ENCODE assay signal across 13 cellular contexts in the genomic region with DNA sequence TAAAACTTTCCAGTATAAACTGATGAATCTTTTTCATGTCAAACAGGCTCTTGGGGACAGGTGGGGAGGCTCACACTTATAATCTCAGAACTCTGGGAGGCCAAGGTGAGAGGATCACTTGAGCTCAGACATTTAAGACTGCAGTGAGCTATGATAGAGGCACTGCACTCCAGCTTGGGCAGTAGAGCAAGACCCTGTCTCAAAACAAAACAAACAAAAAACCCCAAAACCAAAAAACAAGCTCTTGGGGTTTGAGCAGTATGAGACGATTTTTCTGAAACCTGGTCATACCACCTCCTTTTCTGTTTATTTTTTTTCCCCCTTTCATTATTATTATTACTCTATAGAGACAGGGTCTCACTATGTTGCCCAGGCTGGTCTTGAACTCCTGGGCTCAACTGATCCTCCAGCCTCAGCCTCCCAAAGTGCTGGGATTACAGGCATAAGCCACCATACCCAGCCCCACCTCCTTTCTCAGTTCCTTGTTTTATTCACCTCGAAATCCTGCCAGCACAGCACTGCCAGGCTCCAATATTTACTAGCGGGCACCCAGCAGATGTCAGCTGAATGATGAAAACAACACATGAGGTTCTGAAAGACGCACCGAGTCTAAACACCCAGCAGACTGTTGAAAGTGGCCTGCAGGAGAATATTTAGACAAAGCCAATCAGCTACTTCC.
DNase-seq lines count a peak whose midpoint lies in the region; ATAC-seq, FAIRE-seq and TF ChIP-seq lines count a peak whose summit lies in the region.
"Had no signal": no experiment of that assay in that cellular context is flagged by ENCODE, and none has a peak within 500 bp of the region (broad histone marks: within the 10 kb centered on the region; RNA-seq: fewer than 3 reads in every experiment).

No MANE protein-coding gene starts in this region.

- H3K4me3 Mint-ChIP-seq in stimulated activated naive CD8-positive, alpha-beta T cell treated with anti-CD3 and anti-CD28 coated beads, Interleukin-15, amount 100 ng/mL, for 72 hours: no peak overlapping the region
- H3K4me3 Mint-ChIP-seq in activated naive CD8-positive, alpha-beta T cell treated with anti-CD3 and anti-CD28 coated beads, Interleukin-2, amount 50 U/mL, for 24 hours: no peak overlapping the region
- H3K4me3 Mint-ChIP-seq: neural crest cell had no signal

- no peak overlapping the region for H3K27ac Mint-ChIP-seq in stimulated activated naive CD8-positive, alpha-beta T cell treated with anti-CD3 and anti-CD28 coated beads, Interleukin-15, amount 100 ng/mL, for 72 hours
- no peak overlapping the region for H3K27ac Mint-ChIP-seq in activated naive CD8-positive, alpha-beta T cell treated with anti-CD3 and anti-CD28 coated beads, Interleukin-2, amount 50 U/mL, for 24 hours

- H3K9me3 Mint-ChIP-seq in stimulated activated naive CD8-positive, alpha-beta T cell treated with anti-CD3 and anti-CD28 coated beads, Interleukin-15, amount 100 ng/mL, for 72 hours: no peaks in the 10 kb centered on the region
- no peaks in the 10 kb centered on the region for H3K9me3 Mint-ChIP-seq in activated naive CD8-positive, alpha-beta T cell treated with anti-CD3 and anti-CD28 coated beads, Interleukin-2, amount 50 U/mL, for 24 hours
- H3K9me3 Mint-ChIP-seq: neural crest cell had no signal

- peak; percentile 58 for ATAC-seq in stimulated activated naive CD8-positive, alpha-beta T cell treated with anti-CD3 and anti-CD28 coated beads, Interleukin-15, amount 100 ng/mL, for 72 hours
- ATAC-seq in stimulated activated naive CD8-positive, alpha-beta T cell treated with anti-CD3 and anti-CD28 coated beads, Interleukin-15, Interleukin-2, amounts not matched to agents 100 U/mL and 50 U/mL, for 24 hours: no peak
- ATAC-seq in HG02852 (IDR thresholded peaks at IDR 0.05; ENCODE audit: unreplicated experiment): peak; percentile 76
- no peak for ATAC-seq in activated naive CD8-positive, alpha-beta T cell treated with anti-CD3 and anti-CD28 coated beads, Interleukin-2, amount 50 U/mL, for 24 hours

- no peak for FAIRE-seq in D721Med (lab: Jason Lieb, UNC)
- FAIRE-seq: kidney had no signal

- peaks cover 2% of the 10 kb centered on the region for H3K36me3 Mint-ChIP-seq in activated naive CD8-positive, alpha-beta T cell treated with anti-CD3 and anti-CD28 coated beads, Interleukin-2, amount 50 U/mL, for 24 hours (ENCODE audit: low read depth)

- no peak for DNase-seq in stimulated activated naive CD8-positive, alpha-beta T cell treated with anti-CD3 and anti-CD28 coated beads, Interleukin-15, amount 100 ng/mL, for 72 hours
- DNase-seq in stimulated activated naive CD8-positive, alpha-beta T cell treated with anti-CD3 and anti-CD28 coated beads, Interleukin-15, Interleukin-2, amounts not matched to agents 100 U/mL and 50 U/mL, for 24 hours: no peak
- DNase-seq in NCI-H1694 (lab: John Stamatoyannopoulos, UW) (peak; percentile 65), NCI-H2171 treated with DMSO at 0.1 percent for 48 hours (lab: John Stamatoyannopoulos, UW) (no peak), D721Med (ENCODE audit: insufficient read length, low spot score) (no peak)
- DNase-seq in stimulated activated CD4-positive, alpha-beta T cell treated with anti-CD3 and anti-CD28 coated beads, Interleukin-2, amount 100 ng/mL, for 24 hours: no peak
- no peak for DNase-seq in activated naive CD8-positive, alpha-beta T cell treated with anti-CD3 and anti-CD28 coated beads, Interleukin-2, amount 50 U/mL, for 24 hours
- DNase-seq: central memory CD4-positive, alpha-beta T cell; kidney; NCI-H2107; stimulated activated CD4-positive, alpha-beta T cell treated with anti-CD3 and anti-CD28 coated beads, Interleukin-15, amount 100 ng/mL, for 24 hours had no signal

- no peak for TF ChIP-seq CTCF in D721Med (IDR thresholded peaks at IDR 0.05; ENCODE audit: insufficient read depth, missing control alignments)

- H3K4me1 Mint-ChIP-seq in stimulated activated naive CD8-positive, alpha-beta T cell treated with anti-CD3 and anti-CD28 coated beads, Interleukin-15, amount 100 ng/mL, for 72 hours: peaks cover 13% of the 10 kb centered on the region
- peaks cover 30% of the 10 kb centered on the region for H3K4me1 Mint-ChIP-seq in activated naive CD8-positive, alpha-beta T cell treated with anti-CD3 and anti-CD28 coated beads, Interleukin-2, amount 50 U/mL, for 24 hours
- H3K4me1 Mint-ChIP-seq: neural crest cell had no signal

- no peaks in the 10 kb centered on the region for H3K27me3 Mint-ChIP-seq in stimulated activated naive CD8-positive, alpha-beta T cell treated with anti-CD3 and anti-CD28 coated beads, Interleukin-15, amount 100 ng/mL, for 72 hours
- no peaks in the 10 kb centered on the region for H3K27me3 Mint-ChIP-seq in activated naive CD8-positive, alpha-beta T cell treated with anti-CD3 and anti-CD28 coated beads, Interleukin-2, amount 50 U/mL, for 24 hours

Comparison
In these comparisons a context has a peak if more than half of its experiments do, and no peak if none do; other contexts are left out.
1. ATAC-seq: peak in stimulated activated naive CD8-positive, alpha-beta T cell treated with anti-CD3 and anti-CD28 coated beads, Interleukin-15, amount 100 ng/mL, for 72 hours (single experiment) and HG02852 (single experiment); none in stimulated activated naive CD8-positive, alpha-beta T cell treated with anti-CD3 and anti-CD28 coated beads, Interleukin-15, Interleukin-2, amounts not matched to agents 100 U/mL and 50 U/mL, for 24 hours (single experiment) and activated naive CD8-positive, alpha-beta T cell treated with anti-CD3 and anti-CD28 coated beads, Interleukin-2, amount 50 U/mL, for 24 hours (single experiment).